ENCODE assay signal across 8 cellular contexts in the genomic region with DNA sequence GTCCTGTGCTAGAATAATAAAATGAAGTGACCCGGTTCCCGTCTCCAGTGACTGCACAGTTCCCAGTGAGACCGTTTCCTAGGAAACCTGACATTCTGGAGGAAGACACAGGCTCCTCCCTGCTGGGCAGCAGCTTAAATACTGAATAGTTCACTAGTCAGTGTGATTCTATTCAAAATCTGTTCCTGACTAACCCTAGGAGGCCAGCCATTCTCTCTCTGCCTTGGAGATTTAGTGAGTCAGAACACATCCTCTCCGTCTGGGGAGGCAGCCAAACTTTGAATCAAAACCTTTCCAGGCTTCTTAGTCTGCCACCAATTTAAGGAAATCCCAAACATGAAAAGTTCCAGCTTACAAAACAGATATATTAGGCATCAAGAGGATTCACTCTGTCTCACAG. TPM values are rescaled to one million over a fixed set of nuclear protein-coding genes. Genes with fewer than 3 reads are reported as not detected.
A peak's percentile ranks its signal among the peaks of the same experiment; 100 is the strongest.
DNase-seq lines count a peak whose midpoint lies in the region; ATAC-seq and TF ChIP-seq lines count a peak whose summit lies in the region.

No MANE protein-coding gene starts in this region.

- in situ Hi-C loops in KBM-7 (cut with MboI; ENCODE audit: low pct_unique_long_range_greater_than_20kb, low sequenced_read_pairs): no loop called here

- no peak for TF ChIP-seq RAD21 in HCT116 (IDR thresholded peaks at IDR 0.05; ENCODE audit: low read depth)

- CTCF ChIA-PET in HCT116 (lab: Charles Lee): no interaction called here

- ATAC-seq in HCT116: peak; percentile 44
- ATAC-seq in left cardiac atrium: peak; percentile 94 to 99
- ATAC-seq in HG03025 (IDR thresholded peaks at IDR 0.05; ENCODE audit: low FRiP score, unreplicated experiment): no peak
- ATAC-seq in GM19463 (IDR thresholded peaks at IDR 0.05; ENCODE audit: unreplicated experiment): no peak

- H3K27me3 ChIP-seq in HCT116 (ENCODE audit: insufficient read depth, low read length) (no peaks in the 10 kb centered on the region), adrenal gland (no peaks in the 10 kb centered on the region)

- no peak overlapping the region for H3K9ac ChIP-seq in HCT116 (ENCODE audit: low read length)

- H3K9me2 ChIP-seq in HCT116 (ENCODE audit: insufficient read depth): no peaks in the 10 kb centered on the region

- H3K9me3 ChIP-seq in HCT116 (ENCODE audit: control insufficient read depth in 1 of 2, insufficient read depth in 1 of 2, low read depth in 1 of 2, low read length in 2 of 2) (no peaks in the 10 kb centered on the region), adrenal gland (replicated peaks in 1 of 3) (no peaks in the 10 kb centered on the region)

- RAD21 ChIA-PET in HCT116 (lab: Charles Lee; ENCODE audit: low non-redundant PET in 1 of 2, low total read pairs in 2 of 2, uncharacterized antibody in 2 of 2, unreplicated experiment in 2 of 2): no interaction called here

- no peak for DNase-seq in HCT116 (ENCODE audit: low read depth, low spot score)
- peak; percentile 61 to 89 (median 83) for DNase-seq in adrenal gland
- peak; percentile 64 for DNase-seq in left cardiac atrium
- peak; percentile 64 for DNase-seq in retina
- DNase-seq in effector CD8-positive, alpha-beta T cell (lab: John Stamatoyannopoulos, UW): no peak
- DNase-seq in KBM-7: no peak

- intact Hi-C loops in HCT116 (cut with micrococcal nuclease) (no loop called here), adrenal gland (cut with DNase I) (no loop called here), left cardiac atrium (cut with DNase I) (no loop called here)

- peaks cover 6 to 37% of the 10 kb centered on the region in 2 experiments for H3K36me3 ChIP-seq in HCT116 (ENCODE audit: control insufficient read depth in 1 of 2, insufficient read depth in 2 of 2, low read length in 2 of 2)
- H3K36me3 ChIP-seq in adrenal gland (replicated peaks in 1 of 2): no peaks in the 10 kb centered on the region

- TF ChIP-seq CTCF in HCT116 (IDR thresholded peaks at IDR 0.05 in 2 of 3, conservative IDR thresholded peaks at IDR 0.05 in 1 of 3; ENCODE audit: borderline replicate concordance in 1 of 3, insufficient read depth in 1 of 3, low read depth in 2 of 3, low read length in 2 of 3) (no peak), adrenal gland (IDR thresholded peaks at IDR 0.05) (no peak)

- WGBS in adrenal gland, 4 donors: 10 to 24% (median 19%) methylated on average over 4 of the region's 4 CpGs

- H4K20me1 ChIP-seq in HCT116 (ENCODE audit: insufficient read depth): no peaks in the 10 kb centered on the region; the same call in 1 of the 2 replicates

- H3K27ac ChIP-seq in HCT116 (ENCODE audit: low read depth, low read length) (no peak overlapping the region; the same call in 1 of the 2 replicates), adrenal gland (peak overlapping the region; percentile 6 to 91 (median 77))

- H3K4me2 ChIP-seq in HCT116 (ENCODE audit: low read length): peak overlapping the region; percentile 7; the same call in 1 of the 2 replicates

- POLR2A ChIA-PET in HCT116 (lab: Charles Lee): interaction anchor here (4.0 kb wide), 1 partner anchor 11 kb away, joined by 14 read pairs; the partner anchor contains the start of genes RPL27A and TRIM66

- H3K79me2 ChIP-seq in HCT116 (ENCODE audit: insufficient read depth, low read length): no peaks in the 10 kb centered on the region; the same call in 1 of the 2 replicates

- BruUV-seq in HCT116 (replicated peaks; lab: Mats Ljungman, UMichigan): no TSS peak

- TF ChIP-seq POLR2A in HCT116 (IDR thresholded peaks at IDR 0.05; ENCODE audit: borderline replicate concordance, extremely low read depth, insufficient read depth, insufficient read length) (no peak), adrenal gland (IDR thresholded peaks at IDR 0.05) (peak in 1 of 2 donors; percentile 73)

- H3K4me3 ChIP-seq in HCT116 (replicated peaks in 1 of 2; ENCODE audit: low read depth in 1 of 2, low read length in 2 of 2) (no peak overlapping the region), adrenal gland (no peak overlapping the region)

- no peak overlapping the region for H2AFZ ChIP-seq in HCT116 (ENCODE audit: low read depth, low read length, poor library complexity, severe bottlenecking)

- H3K4me1 ChIP-seq in HCT116 (ENCODE audit: control insufficient read depth in 1 of 2, insufficient read depth in 2 of 2, low read length in 2 of 2): peaks cover 0 to 27% of the 10 kb centered on the region in 2 experiments; a peak in 2 of 4 replicates
- peaks cover 7 to 18% of the 10 kb centered on the region in 2 donors for H3K4me1 ChIP-seq in adrenal gland (replicated peaks in 1 of 2)

TF ChIP-seq in HCT116, 20 proteins besides CTCF, POLR2A, EP300 and RAD21:
- TF ChIP-seq EZH2phosphoT487 (IDR thresholded peaks at IDR 0.05; ENCODE audit: borderline replicate concordance): no peak
- TF ChIP-seq, protein P1, sequence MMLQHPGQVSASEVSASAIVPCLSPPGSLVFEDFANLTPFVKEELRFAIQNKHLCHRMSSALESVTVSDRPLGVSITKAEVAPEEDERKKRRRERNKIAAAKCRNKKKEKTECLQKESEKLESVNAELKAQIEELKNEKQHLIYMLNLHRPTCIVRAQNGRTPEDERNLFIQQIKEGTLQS (IDR thresholded peaks at IDR 0.05): no peak
TF ChIP-seq in HCT116: peak in this region for 0.

RNA-seq across cellular contexts. Expression of gene TRIM66, which starts 11.2 kb away (rescaled TPM):
- total RNA-seq in HCT116 (2021; ENCODE audit: unreplicated experiment): 24.8 TPM
- 7.9 and 9.3 TPM in 2 replicates for polyA plus RNA-seq in HCT116 (2012)
- total RNA-seq in adrenal gland: 10 to 100 TPM in 4 of 8 donors, 1 to 10 TPM in 4; 6.6 to 18.4 (median 10.2) TPM
- polyA plus RNA-seq in adrenal gland: 1 to 10 TPM; 3.6 to 9.9 (median 4.0) TPM
- total RNA-seq in left cardiac atrium: 1 to 10 TPM; 2.3 to 3.2 TPM

RNA-seq across cellular contexts. Expression of gene RPL27A, which starts 11.3 kb away (rescaled TPM):
- 1,055 TPM for total RNA-seq in HCT116 (2021; ENCODE audit: unreplicated experiment)
- 3,070 and 3,597 TPM in 2 replicates for polyA plus RNA-seq in HCT116 (2012)
- 1,000 to 10,000 TPM in 3 of 8 donors, 100 to 1,000 TPM in 5; 668 to 1,527 (median 930) TPM for total RNA-seq in adrenal gland
- polyA plus RNA-seq in adrenal gland: 1,000 to 10,000 TPM; 1,237 to 3,013 (median 2,638) TPM
- total RNA-seq in left cardiac atrium: 100 to 1,000 TPM; 577 to 727 TPM

Comparison
In these comparisons a context has a peak if more than half of its experiments do, and no peak if none do; other contexts are left out.
1. ATAC-seq: peak in HCT116 (single experiment) and left cardiac atrium (2 of 2); none in HG03025 (single experiment) and GM19463 (single experiment).
2. DNase-seq: peak in adrenal gland (7 of 7), left cardiac atrium (single experiment) and retina (single experiment); none in HCT116 (single experiment), effector CD8-positive, alpha-beta T cell (single experiment) and KBM-7 (single experiment).